In the genomic region with DNA sequence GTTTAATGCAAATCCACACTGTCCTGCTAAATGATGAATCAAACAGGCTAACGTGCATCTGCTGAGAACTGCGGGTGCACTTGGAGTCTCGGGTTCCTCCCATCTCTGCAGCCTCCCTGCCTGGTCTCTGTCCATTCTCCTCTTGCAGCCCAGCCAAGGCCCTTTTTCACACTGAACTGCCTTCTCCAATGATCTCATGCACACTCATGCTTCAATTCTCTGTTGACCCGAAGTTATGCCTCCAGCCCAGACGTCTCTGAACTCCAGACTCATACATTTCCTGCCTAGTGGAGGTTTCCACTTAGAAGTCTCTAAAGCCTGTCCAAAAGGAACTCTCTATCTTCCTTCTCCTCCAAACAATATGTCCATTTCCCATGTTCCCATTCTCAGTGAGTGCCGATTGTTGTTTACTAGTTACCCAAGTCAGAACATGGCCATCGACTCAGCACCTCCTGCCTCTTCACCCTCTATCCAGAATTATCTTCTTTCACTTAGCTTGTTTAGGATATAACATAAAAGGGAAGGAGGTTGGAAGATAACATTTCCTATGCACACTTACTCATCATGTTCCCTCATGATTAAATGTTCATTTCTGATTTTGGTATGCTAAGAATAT, we compare ENCODE assay signal across 13 cellular contexts.
DNase-seq lines count a peak whose midpoint lies in the region; ATAC-seq, FAIRE-seq and TF ChIP-seq lines count a peak whose summit lies in the region.
"Had no signal": no experiment of that assay in that cellular context is flagged by ENCODE, and none has a peak within 500 bp of the region (broad histone marks: within the 10 kb centered on the region; RNA-seq: fewer than 3 reads in every experiment).

No MANE protein-coding gene starts in this region.

- H3K36me3 ChIP-seq in HCT116 (ENCODE audit: control insufficient read depth in 1 of 2, insufficient read depth in 2 of 2, low read length in 2 of 2) = peaks cover 0 to 27% of the 10 kb centered on the region in 2 experiments; a peak in 2 of 4 replicates
- H3K36me3 ChIP-seq in K562 (ENCODE audit: control insufficient read depth, insufficient read depth, low read length) = no peaks in the 10 kb centered on the region
- no peaks in the 10 kb centered on the region for H3K36me3 ChIP-seq in kidney (ENCODE audit: control insufficient read depth in 1 of 2, insufficient read depth in 2 of 2, low read length in 2 of 2)
- H3K36me3 ChIP-seq: BLaER1 treated with 17β-estradiol and CSF1 and Interleukin-3, amounts not matched to agents 10 nM and 100 nM had no signal

- DNase-seq in HCT116 (ENCODE audit: low read depth, low spot score) (no peak), K562 (ENCODE audit: extremely low read depth in 1 of 4, low spot score in 3 of 4) (no peak), right cardiac atrium (peak; percentile 32 to 64 (median 62)), sciatic nerve (ENCODE audit: low spot score) (no peak), NK-92 (lab: John Stamatoyannopoulos, UW; ENCODE audit: unreplicated experiment) (no peak), kidney (no peak)
- DNase-seq: activated CD4-positive, alpha-beta T cell treated with anti-CD3 and anti-CD28 coated beads for 48 hours; caudate nucleus; NCI-H1694 treated with DMSO at 0.1 percent for 48 hours; NK-92 treated with Interleukin-12 subunit alpha and Interleukin-12 subunit beta, amount 100 ng/mL, for 24 hours had no signal

- H3K4me1 ChIP-seq in HCT116 (ENCODE audit: control insufficient read depth in 1 of 2, insufficient read depth in 2 of 2, low read length in 2 of 2) (peaks cover 37 to 70% of the 10 kb centered on the region in 2 experiments), K562 (replicated peaks in 1 of 2; ENCODE audit: control insufficient read depth in 2 of 2, insufficient read depth in 2 of 2, low read length in 2 of 2) (no peaks in the 10 kb centered on the region), right cardiac atrium (ENCODE audit: control insufficient read depth, insufficient read depth, low read length) (peaks cover 5% of the 10 kb centered on the region), kidney (ENCODE audit: control insufficient read depth in 1 of 2, insufficient read depth in 1 of 2, low read depth in 1 of 2, low read length in 2 of 2) (peaks cover 2% of the 10 kb centered on the region in 2 donors)

- H3K79me2 ChIP-seq in HCT116 (ENCODE audit: insufficient read depth, low read length) (peaks cover 60% of the 10 kb centered on the region), K562 (ENCODE audit: control insufficient read depth, insufficient read depth, low read length) (no peaks in the 10 kb centered on the region)

- no peaks in the 10 kb centered on the region for H3K9me1 ChIP-seq in K562 (ENCODE audit: control insufficient read depth, insufficient read depth, low read length)

- no peak for FAIRE-seq in K562 (lab: Jason Lieb, UNC)
- FAIRE-seq in kidney (lab: Jason Lieb, UNC) = no peak

- H3K27ac ChIP-seq in HCT116 (ENCODE audit: low read depth, low read length) (peak overlapping the region; percentile 98), K562 (ENCODE audit: extremely low read depth, low read depth, low read length) (no peak overlapping the region), right cardiac atrium (ENCODE audit: low read length) (no peak overlapping the region), kidney (ENCODE audit: low read depth in 2 of 2, low read length in 2 of 2) (no peak overlapping the region)
- H3K27ac ChIP-seq: BLaER1 treated with 17β-estradiol and CSF1 and Interleukin-3, amounts not matched to agents 10 nM and 100 nM had no signal

- H3K27me3 ChIP-seq in HCT116 (ENCODE audit: insufficient read depth, low read length) = no peaks in the 10 kb centered on the region
- H3K27me3 ChIP-seq in K562 (ENCODE audit: control insufficient read depth in 2 of 2, insufficient read depth in 2 of 2, low read length in 2 of 2) = no peaks in the 10 kb centered on the region
- H3K27me3 ChIP-seq in right cardiac atrium (ENCODE audit: control insufficient read depth, insufficient read depth) = no peaks in the 10 kb centered on the region

- CTCF ChIA-PET in HCT116 (lab: Charles Lee) (no interaction called here), K562 (lab: Yijun Ruan, JAX; ENCODE audit: low intra/inter-chr PET ratio) (no interaction called here)

- POLR2A ChIA-PET in HCT116 (lab: Charles Lee) (interaction anchor here (1.8 kb wide), 1 partner anchor 9 kb away, joined by 4 read pairs; no protein-coding TSS in a partner anchor), K562 (lab: Yijun Ruan, JAX) (no interaction called here)

- TF ChIP-seq POLR2A in HCT116 (IDR thresholded peaks at IDR 0.05; ENCODE audit: borderline replicate concordance, extremely low read depth, insufficient read depth, insufficient read length) (no peak), K562 (conservative IDR thresholded peaks at IDR 0.05) (no peak)

- H3K9me2 ChIP-seq in HCT116 (ENCODE audit: insufficient read depth) = no peaks in the 10 kb centered on the region

- WGBS in K562 (ENCODE audit: insufficient coverage, low coverage, missing lambda C conversion rate) = 0% methylated on average over 7 of the region's 7 CpGs
- WGBS in right cardiac atrium = 26% methylated on average over 7 of the region's 7 CpGs

- ATAC-seq in HCT116 (0 out of 2 replicates have a peak, but pooled peaks have one; percentile 21), K562 (peak; percentile 37), right cardiac atrium (peak; percentile 86 to 87), sciatic nerve (peak; percentile 77), GM21786 (IDR thresholded peaks at IDR 0.05; ENCODE audit: unreplicated experiment) (no peak), HG03196 (IDR thresholded peaks at IDR 0.05; ENCODE audit: unreplicated experiment) (no peak)

- H3K4me2 ChIP-seq in HCT116 (ENCODE audit: low read length) (peak overlapping the region; percentile 5), K562 (ENCODE audit: insufficient read depth, low read length) (no peak overlapping the region)
- H3K4me2 ChIP-seq: BLaER1 treated with 17β-estradiol and CSF1 and Interleukin-3, amounts not matched to agents 10 nM and 100 nM had no signal

- H3K9ac ChIP-seq in HCT116 (ENCODE audit: low read length) (peak overlapping the region; percentile 47), K562 (ENCODE audit: insufficient read depth in 1 of 2, low read depth in 2 of 2, low read length in 2 of 2) (no peak overlapping the region), kidney (ENCODE audit: low read length in 2 of 2) (no peak overlapping the region)
- H3K9ac ChIP-seq: BLaER1 treated with 17β-estradiol and CSF1 and Interleukin-3, amounts not matched to agents 10 nM and 100 nM had no signal

- TF ChIP-seq CTCF in HCT116 (IDR thresholded peaks at IDR 0.05 in 2 of 3, conservative IDR thresholded peaks at IDR 0.05 in 1 of 3; ENCODE audit: borderline replicate concordance in 1 of 3, insufficient read depth in 1 of 3, low read depth in 2 of 3, low read length in 2 of 3) (no peak), K562 (IDR thresholded peaks at IDR 0.05 in 2 of 3, conservative IDR thresholded peaks at IDR 0.05 in 1 of 3; ENCODE audit: insufficient read depth in 2 of 3, low read depth in 1 of 3, low read length in 3 of 3) (no peak), kidney (IDR thresholded peaks at IDR 0.05; ENCODE audit: borderline replicate concordance, extremely low read depth, insufficient read depth) (no peak)

- RAD21 ChIA-PET in HCT116 (lab: Charles Lee; ENCODE audit: low non-redundant PET in 1 of 2, low total read pairs in 2 of 2, uncharacterized antibody in 2 of 2, unreplicated experiment in 2 of 2) = no interaction called here

- intact Hi-C loops in HCT116 (cut with micrococcal nuclease) (no loop called here), K562 (cut with micrococcal nuclease) (no loop called here), right cardiac atrium (cut with DNase I) (no loop called here), sciatic nerve (cut with DNase I) (no loop called here), kidney (cut with DNase I) (no loop called here)

- peaks cover 5 to 19% of the 10 kb centered on the region in 2 experiments; a peak in 2 of 4 replicates for H3K9me3 ChIP-seq in HCT116 (ENCODE audit: control insufficient read depth in 1 of 2, insufficient read depth in 1 of 2, low read depth in 1 of 2, low read length in 2 of 2)
- H3K9me3 ChIP-seq in K562 (replicated peaks; ENCODE audit: control insufficient read depth, insufficient read depth, low read depth, low read length) = no peaks in the 10 kb centered on the region
- no peaks in the 10 kb centered on the region for H3K9me3 ChIP-seq in right cardiac atrium (ENCODE audit: control insufficient read depth, low read length)
- H3K9me3 ChIP-seq in kidney (ENCODE audit: control insufficient read depth in 1 of 2, low read length in 2 of 2) = peaks cover 0 to 5% of the 10 kb centered on the region in 2 donors

- TF ChIP-seq EP300 in K562 (IDR thresholded peaks at IDR 0.05; ENCODE audit: low read length) = no peak

- H2AFZ ChIP-seq in HCT116 (ENCODE audit: low read depth, low read length, poor library complexity, severe bottlenecking) (no peak overlapping the region), K562 (ENCODE audit: low read depth, low read length) (no peak overlapping the region)

- TF ChIP-seq RAD21 in HCT116 (IDR thresholded peaks at IDR 0.05; ENCODE audit: low read depth) (no peak), K562 (CRISPR knock-in tag; conservative IDR thresholded peaks at IDR 0.05 in 1 of 2, IDR thresholded peaks at IDR 0.05 in 1 of 2) (no peak)

- H4K20me1 ChIP-seq in HCT116 (ENCODE audit: insufficient read depth) (no peaks in the 10 kb centered on the region), K562 (replicated peaks; ENCODE audit: control insufficient read depth, insufficient read depth, low read length) (no peaks in the 10 kb centered on the region)

- H3K4me3 ChIP-seq in HCT116 (replicated peaks in 1 of 2; ENCODE audit: low read depth in 1 of 2, low read length in 2 of 2) = no peak overlapping the region
- H3K4me3 ChIP-seq in K562 = no peak overlapping the region
- no peak overlapping the region for H3K4me3 ChIP-seq in right cardiac atrium (ENCODE audit: low read length)
- no peak overlapping the region for H3K4me3 ChIP-seq in kidney (ENCODE audit: low read length in 2 of 2)
- H3K4me3 ChIP-seq: BLaER1 treated with 17β-estradiol and CSF1 and Interleukin-3, amounts not matched to agents 10 nM and 100 nM had no signal

- BruUV-seq in HCT116 (replicated peaks; lab: Mats Ljungman, UMichigan) (no TSS peak), K562 (replicated peaks; lab: Mats Ljungman, UMichigan) (no TSS peak)

- in situ Hi-C loops in K562 (cut with MboI) = no loop called here

TF ChIP-seq in HCT116, 20 proteins besides CTCF, POLR2A, EP300 and RAD21 (continues in another document):
- TF ChIP-seq ZFX (IDR thresholded peaks at IDR 0.05) (no peak), EGR1 (IDR thresholded peaks at IDR 0.05; ENCODE audit: low read depth) (no peak), SRF (IDR thresholded peaks at IDR 0.05; ENCODE audit: low read depth) (no peak), CBX3 (IDR thresholded peaks at IDR 0.05; ENCODE audit: low read depth) (no peak)

TF ChIP-seq in K562, 482 proteins besides CTCF, POLR2A, EP300 and RAD21 (continues in another document):
- TF ChIP-seq FOXP1 (CRISPR knock-in tag; IDR thresholded peaks at IDR 0.05) (no peak), ZNF696 (CRISPR knock-in tag; conservative IDR thresholded peaks at IDR 0.05) (no peak)

Comparison
In these comparisons a context has a peak if more than half of its experiments do, and no peak if none do; other contexts are left out.
1. ATAC-seq: peak in HCT116 (single experiment), K562 (single experiment), right cardiac atrium (2 of 2) and sciatic nerve (single experiment); none in GM21786 (single experiment) and HG03196 (single experiment).
2. DNase-seq: peak in right cardiac atrium (3 of 3); none in HCT116 (single experiment), K562 (0 of 4), sciatic nerve (single experiment), NK-92 (single experiment) and kidney (single experiment).